11 cellular contexts compared by ENCODE assay signal in the genomic region with DNA sequence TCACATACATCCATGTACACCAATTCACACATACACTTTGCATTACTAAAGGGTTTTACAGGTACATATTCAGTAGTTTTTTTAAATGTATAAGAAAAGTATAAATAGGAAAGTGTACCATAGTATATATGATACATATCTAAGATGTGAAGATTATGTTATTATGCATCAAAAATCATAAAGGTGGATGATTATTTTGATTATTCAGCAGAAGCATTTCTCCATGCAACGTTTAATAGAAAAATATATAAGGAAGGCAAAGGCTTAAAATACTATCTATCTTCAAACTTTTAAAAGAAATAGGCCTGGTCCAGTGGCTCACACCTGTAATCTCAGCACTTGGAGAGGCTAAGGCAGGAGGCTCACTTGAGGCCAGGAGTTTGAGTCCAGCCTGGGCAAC.
"Had no signal": no experiment of that assay in that cellular context is flagged by ENCODE, and none has a peak within 500 bp of the region (broad histone marks: within the 10 kb centered on the region; RNA-seq: fewer than 3 reads in every experiment).

No MANE protein-coding gene starts in this region.

- H3K36me3 ChIP-seq: left ventricle myocardium inferior, neural progenitor cell, prostate gland, thyroid gland, upper lobe of right lung had no signal

- H3K9me3 Mint-ChIP-seq: activated naive CD4-positive, alpha-beta T cell treated with anti-CD3 and anti-CD28 coated beads, Interleukin-2, amount 50 U/mL, for 24 hours had no signal

- H3K27ac ChIP-seq: neural progenitor cell, prostate gland, thyroid gland had no signal

- H3K4me1 ChIP-seq: prostate gland had no signal

- H3K4me3 ChIP-seq: body of pancreas, left ventricle myocardium inferior, neural progenitor cell, prostate gland, thyroid gland, upper lobe of right lung had no signal

- H3K27me3 ChIP-seq: body of pancreas, neural progenitor cell, thyroid gland, upper lobe of right lung had no signal

- H3K27ac Mint-ChIP-seq: activated T-cell treated with anti-CD3 and anti-CD28 coated beads, Interleukin-2, amount 50 U/mL, for 72 hours had no signal

- H3K36me3 Mint-ChIP-seq: activated naive CD4-positive, alpha-beta T cell treated with anti-CD3 and anti-CD28 coated beads, Interleukin-2, amount 50 U/mL, for 24 hours; neural progenitor cell had no signal

- H3K9me3 ChIP-seq: body of pancreas, left ventricle myocardium inferior, prostate gland, thyroid gland, upper lobe of right lung had no signal

- DNase-seq: effector CD8-positive, alpha-beta T cell; hippocampal formation; SW 1271 had no signal

- H3K27me3 Mint-ChIP-seq: activated naive CD4-positive, alpha-beta T cell treated with anti-CD3 and anti-CD28 coated beads, Interleukin-2, amount 50 U/mL, for 24 hours had no signal

- H3K4me3 Mint-ChIP-seq: activated naive CD4-positive, alpha-beta T cell treated with anti-CD3 and anti-CD28 coated beads, Interleukin-2, amount 50 U/mL, for 24 hours; neural progenitor cell had no signal
